22 cellular contexts compared by ENCODE assay signal in the genomic region with DNA sequence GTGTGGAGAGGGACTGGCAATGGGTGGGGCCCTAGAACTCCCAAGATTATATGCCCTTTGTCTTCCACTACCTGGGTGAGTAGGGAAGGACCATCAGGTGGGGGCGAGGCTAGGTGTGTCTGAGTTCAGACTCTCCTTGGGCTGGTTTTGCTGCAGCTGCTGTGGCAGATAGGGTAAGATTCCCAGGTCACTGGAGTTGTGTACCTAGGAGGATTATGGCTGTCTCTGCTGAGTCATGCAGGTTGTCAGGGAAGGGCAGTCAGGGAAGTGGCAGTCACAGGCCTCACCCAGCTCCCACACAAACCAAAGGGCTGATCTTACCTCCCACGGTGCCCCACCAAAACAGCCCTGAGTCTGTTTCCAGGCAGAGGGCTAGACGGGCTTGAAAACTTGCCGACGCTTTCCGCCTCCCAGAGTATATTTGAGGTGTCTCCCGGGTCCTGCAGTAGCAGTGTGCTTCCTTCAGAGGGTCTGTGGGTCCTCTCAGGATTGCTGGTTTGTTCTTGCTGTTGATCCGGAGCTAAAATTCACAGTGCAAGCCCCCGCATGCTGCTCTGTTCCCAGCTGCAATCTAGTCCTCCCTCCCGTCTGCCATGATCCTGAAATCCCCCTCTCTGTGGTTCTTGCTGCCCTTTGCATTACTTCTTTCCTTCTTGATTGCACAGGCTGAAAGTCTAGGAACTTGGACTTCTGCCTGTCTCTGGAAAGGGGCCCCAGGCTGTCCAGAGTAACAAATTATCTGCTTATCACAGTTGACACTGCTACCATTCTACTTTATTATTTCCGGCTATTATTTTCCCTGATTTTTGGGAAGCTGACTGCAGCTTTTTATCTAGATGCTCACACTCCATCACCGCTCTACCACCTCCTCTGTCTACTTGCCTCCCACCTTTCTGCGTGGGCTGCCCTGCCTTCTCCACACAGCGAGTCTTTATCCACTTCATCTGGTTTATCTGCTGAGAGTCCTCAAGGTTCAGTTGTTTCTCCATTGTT.
DNase-seq lines count a peak whose midpoint lies in the region; TF ChIP-seq lines count a peak whose summit lies in the region.
"Had no signal": no experiment of that assay in that cellular context is flagged by ENCODE, and none has a peak within 500 bp of the region (broad histone marks: within the 10 kb centered on the region; RNA-seq: fewer than 3 reads in every experiment).

No MANE protein-coding gene starts in this region.

- H3K27ac ChIP-seq in C4-2B, result peak overlapping the region; percentile 19; the same call in 1 of the 2 replicates
- peak overlapping the region; percentile 9 for H3K27ac ChIP-seq in colonic mucosa
- H3K27ac ChIP-seq: ascending aorta, GM23248, SJCRH30, stomach had no signal

- no peak overlapping the region for H3K4me3 Mint-ChIP-seq in mesothelial cell of epicardium

- peaks cover 13% of the 10 kb centered on the region for H3K4me1 Mint-ChIP-seq in mesothelial cell of epicardium

- peak overlapping the region in 1 of 2 donors; percentile 51 for H3K9ac ChIP-seq in colonic mucosa (ENCODE audit: low read depth in 2 of 2, low read length in 2 of 2)
- H3K9ac ChIP-seq: GM23248 had no signal

- TF ChIP-seq CTCF in C4-2B (conservative IDR thresholded peaks at IDR 0.05) (no peak), colonic mucosa (IDR thresholded peaks at IDR 0.05) (no peak), mesothelial cell of epicardium (IDR thresholded peaks at IDR 0.05; ENCODE audit: unreplicated experiment) (no peak)

- no peaks in the 10 kb centered on the region for H3K4me1 ChIP-seq in colonic mucosa
- H3K4me1 ChIP-seq: ascending aorta, SJCRH30, stomach had no signal

- H3K9me3 Mint-ChIP-seq in mesothelial cell of epicardium, result peaks cover 39% of the 10 kb centered on the region

- no peaks in the 10 kb centered on the region for H3K36me3 ChIP-seq in colonic mucosa
- H3K36me3 ChIP-seq: ascending aorta, SJCRH30, stomach had no signal

- DNase-seq in M059J (ENCODE audit: low read depth) (peak; percentile 22), colonic mucosa (peak; percentile 72), mesothelial cell of epicardium (ENCODE audit: low spot score in 2 of 2, unreplicated experiment in 2 of 2) (no peak), NCI-H69 (lab: John Stamatoyannopoulos, UW) (no peak), cortex of kidney (lab: John Stamatoyannopoulos, UW) (no peak)
- no peak for DNase-seq in effector CD4-positive, alpha-beta T cell
- no peak for DNase-seq in activated naive CD4-positive, alpha-beta T cell treated with anti-CD3 and anti-CD28 coated beads, Interleukin-2, amount 50 U/mL, for 16 hours
- DNase-seq: activated CD4-positive, alpha-beta T cell treated with anti-CD3 and anti-CD28 coated beads, Interleukin-2, amount 50 U/mL, for 1 hour; activated naive CD4-positive, alpha-beta T cell; activated T-cell treated with anti-CD3 and anti-CD28 coated beads for 4 hours; DMS79 treated with DMSO at 0.1 percent for 48 hours; foreskin fibroblast; GM23248; left cardiac atrium; NCI-H2107; NCI-H748 treated with DMSO at 0.1 percent for 48 hours; OCI-M1; SJCRH30; stimulated activated CD4-positive, alpha-beta T cell treated with anti-CD3 and anti-CD28 coated beads, Interleukin-2, amount 100 ng/mL, for 24 hours; stomach had no signal

- H3K9me3 ChIP-seq in colonic mucosa, result no peaks in the 10 kb centered on the region
- H3K9me3 ChIP-seq: SJCRH30 had no signal

- H3K27ac Mint-ChIP-seq in mesothelial cell of epicardium, result peak overlapping the region; percentile 26

- peaks cover 9% of the 10 kb centered on the region for H3K27me3 Mint-ChIP-seq in mesothelial cell of epicardium (ENCODE audit: low read depth)

- H3K4me3 ChIP-seq in colonic mucosa, result no peak overlapping the region
- H3K4me3 ChIP-seq: ascending aorta, GM23248, SJCRH30, stomach had no signal

- H3K27me3 ChIP-seq in colonic mucosa, result no peaks in the 10 kb centered on the region
- H3K27me3 ChIP-seq: ascending aorta, SJCRH30 had no signal

- H3K36me3 Mint-ChIP-seq in mesothelial cell of epicardium, result peaks cover 5% of the 10 kb centered on the region

- intact Hi-C loops in colonic mucosa (cut with DNase I), result no loop called here

Comparison
In these comparisons a context has a peak if more than half of its experiments do, and no peak if none do; other contexts are left out.
1. DNase-seq: peak in M059J (single experiment) and colonic mucosa (single experiment); none in mesothelial cell of epicardium (0 of 2), NCI-H69 (single experiment), effector CD4-positive, alpha-beta T cell (single experiment), activated naive CD4-positive, alpha-beta T cell treated with anti-CD3 and anti-CD28 coated beads, Interleukin-2, amount 50 U/mL, for 16 hours (single experiment) and cortex of kidney (single experiment).